9 cellular contexts compared by ENCODE assay signal in genomic region chr21:17775431-17776126, GRCh38. TPM values are rescaled to one million over a fixed set of nuclear protein-coding genes. Genes with fewer than 3 reads are reported as not detected.
DNase-seq lines count a peak whose midpoint lies in the region; ATAC-seq and TF ChIP-seq lines count a peak whose summit lies in the region.
"Had no signal": no experiment of that assay in that cellular context is flagged by ENCODE, and none has a peak within 500 bp of the region (broad histone marks: within the 10 kb centered on the region; RNA-seq: fewer than 3 reads in every experiment).

No MANE protein-coding gene starts in this region.

- peak; percentile 76 for DNase-seq in GM06990 (ENCODE audit: extremely low read depth, insufficient read length)
- peak; percentile 49 for DNase-seq in T-helper 22 cell (ENCODE audit: low read depth)
- DNase-seq in effector memory CD4-positive, alpha-beta T cell: peak; percentile 51 to 68 (median 53)
- DNase-seq in NCI-H1417 treated with DMSO at 0.1 percent for 48 hours (lab: John Stamatoyannopoulos, UW): no peak
- DNase-seq in NCI-H1436 (lab: John Stamatoyannopoulos, UW): no peak
- DNase-seq in heart left ventricle: no peak
- no peak for DNase-seq in NCI-H2029 treated with DMSO at 0.1 percent for 48 hours (lab: John Stamatoyannopoulos, UW)
- DNase-seq: COR-L47 had no signal

- intact Hi-C loops in heart left ventricle (cut with DNase I): no loop called here

- no peaks in the 10 kb centered on the region for H3K9me3 ChIP-seq in effector memory CD4-positive, alpha-beta T cell (ENCODE audit: control insufficient read depth, low read length)
- peaks cover 0 to 17% (median 2%) of the 10 kb centered on the region in 12 donors for H3K9me3 ChIP-seq in heart left ventricle

- H3K4me1 ChIP-seq in effector memory CD4-positive, alpha-beta T cell (ENCODE audit: control insufficient read depth, insufficient read depth, low read length, poor library complexity, severe bottlenecking): peaks cover 25% of the 10 kb centered on the region
- H3K4me1 ChIP-seq in heart left ventricle: peaks cover 0 to 34% (median 0%) of the 10 kb centered on the region in 12 donors

- TF ChIP-seq CTCF in GM06990 (IDR thresholded peaks at IDR 0.05; ENCODE audit: insufficient read depth, low read length, poor library complexity, severe bottlenecking) (no peak), heart left ventricle (IDR thresholded peaks at IDR 0.05) (no peak)

- 76 to 82% (median 77%) methylated on average over 11 to 17 of the region's 17 CpGs for WGBS in heart left ventricle, 4 donors

- H3K4me3 ChIP-seq in GM06990 (replicated peaks; ENCODE audit: low read depth, low read length) (peak overlapping the region; percentile 38), heart left ventricle (peak overlapping the region in 1 of 12 donors; percentile 3)
- H3K4me3 ChIP-seq in effector memory CD4-positive, alpha-beta T cell (ENCODE audit: insufficient read depth, low read depth, low read length, poor library complexity, severe bottlenecking): no peak overlapping the region

- ATAC-seq in GM21723 (IDR thresholded peaks at IDR 0.05; ENCODE audit: unreplicated experiment) (peak; percentile 63), heart left ventricle (no peak)

- no peak for TF ChIP-seq POLR2A in heart left ventricle (IDR thresholded peaks at IDR 0.05)

- H3K36me3 ChIP-seq in GM06990 (ENCODE audit: control insufficient read depth, insufficient read depth, low read length) (no peaks in the 10 kb centered on the region), heart left ventricle (no peaks in the 10 kb centered on the region)
- H3K36me3 ChIP-seq in effector memory CD4-positive, alpha-beta T cell (ENCODE audit: control insufficient read depth, insufficient read depth, low read length): no peaks in the 10 kb centered on the region

- H3K27me3 ChIP-seq in GM06990 (replicated peaks; ENCODE audit: control insufficient read depth, insufficient read depth, low read length): no peaks in the 10 kb centered on the region
- no peaks in the 10 kb centered on the region for H3K27me3 ChIP-seq in effector memory CD4-positive, alpha-beta T cell (replicated peaks; ENCODE audit: control insufficient read depth, insufficient read depth, low read length, poor library complexity, severe bottlenecking)
- H3K27me3 ChIP-seq in heart left ventricle: no peaks in the 10 kb centered on the region

- peak overlapping the region; percentile 75 for H3K27ac ChIP-seq in effector memory CD4-positive, alpha-beta T cell (ENCODE audit: insufficient read depth, low read length, poor library complexity, severe bottlenecking)
- H3K27ac ChIP-seq in heart left ventricle: peak overlapping the region in 1 of 12 donors; percentile 60

RNA-seq across cellular contexts. Expression of gene C21orf91, which starts 43.6 kb away (rescaled TPM):
- 10 to 100 TPM in 5 of 9 donors, 1 to 10 TPM in 4; 5.1 to 21.2 (median 14.4) TPM for total RNA-seq in heart left ventricle
- polyA plus RNA-seq in heart left ventricle: 1 to 10 TPM; 2.2 to 4.5 TPM

Comparison
In these comparisons a context has a peak if more than half of its experiments do, and no peak if none do; other contexts are left out.
1. DNase-seq: peak in GM06990 (single experiment), T-helper 22 cell (single experiment) and effector memory CD4-positive, alpha-beta T cell (3 of 3); none in NCI-H1417 treated with DMSO at 0.1 percent for 48 hours (single experiment), NCI-H1436 (single experiment), heart left ventricle (0 of 5) and NCI-H2029 treated with DMSO at 0.1 percent for 48 hours (single experiment).